Comparison of ENCODE assay signal across 1 cellular context in the genomic region with DNA sequence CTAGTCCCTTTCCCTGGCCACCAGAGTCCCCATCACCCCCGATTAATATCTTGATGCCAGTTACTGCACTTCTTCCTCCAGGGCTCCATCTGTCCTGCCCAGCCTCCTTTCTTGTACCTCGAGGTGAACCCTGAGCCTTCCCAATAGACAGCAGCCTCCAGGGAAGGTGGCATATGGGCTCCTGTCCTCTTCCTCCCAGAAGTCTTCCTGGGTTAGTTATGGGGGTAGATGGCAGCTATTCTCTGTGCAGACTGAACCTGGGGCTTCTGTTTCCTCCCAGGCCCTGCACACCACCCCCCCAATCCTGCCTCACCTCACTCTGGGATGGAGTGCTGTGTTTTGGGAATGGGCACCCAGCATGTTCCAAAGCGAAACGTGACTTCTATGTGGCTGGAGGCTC.
A peak's percentile ranks its signal among the peaks of the same experiment; 100 is the strongest.
TF ChIP-seq lines count a peak whose summit lies in the region.

No MANE protein-coding gene starts in this region.

TF ChIP-seq in A549, 52 proteins besides CTCF, POLR2A, EP300 and RAD21:
- TF ChIP-seq FOXS1 (CRISPR knock-in tag; IDR thresholded peaks at IDR 0.05), result no peak
- TF ChIP-seq ZFP36 (IDR thresholded peaks at IDR 0.05; ENCODE audit: borderline replicate concordance, partially characterized antibody), result peak; percentile 64
TF ChIP-seq in A549: peak in this region for 1.
